Comparison of ENCODE assay signal across 1 cellular context in genomic region chr10:74075906-74076305, GRCh38.
TF ChIP-seq lines count a peak whose summit lies in the region.

No MANE protein-coding gene starts in this region.

TF ChIP-seq in IMR-90, 13 proteins besides CTCF, POLR2A, EP300 and RAD21:
- TF ChIP-seq BHLHE40 (IDR thresholded peaks at IDR 0.05; ENCODE audit: low read depth, low read length) (no peak), FOS (IDR thresholded peaks at IDR 0.05; ENCODE audit: low read depth, low read length) (no peak), SMC3 (IDR thresholded peaks at IDR 0.05; ENCODE audit: low read depth, low read length) (no peak), RCOR1 (IDR thresholded peaks at IDR 0.05; ENCODE audit: insufficient replicate concordance, low read length) (no peak), MAFK (IDR thresholded peaks at IDR 0.05; ENCODE audit: low read depth, low read length) (no peak), NFE2L2 (IDR thresholded peaks at IDR 0.05; ENCODE audit: low read depth, low read length) (no peak), USF2 (IDR thresholded peaks at IDR 0.05; ENCODE audit: low read depth, low read length) (no peak), ELK1 (IDR thresholded peaks at IDR 0.05; ENCODE audit: borderline replicate concordance, low read depth, low read length) (no peak), CHD1 (IDR thresholded peaks at IDR 0.05; ENCODE audit: low read depth, low read length) (no peak), CEBPB (IDR thresholded peaks at IDR 0.05; ENCODE audit: low read depth, low read length) (no peak)
